In genomic region chr16:54140057-54140787, GRCh38 we compare ENCODE assay signal across 1 cellular context.
TF ChIP-seq lines count a peak whose summit lies in the region.

No MANE protein-coding gene starts in this region.

TF ChIP-seq in HepG2, 621 proteins besides CTCF, POLR2A, EP300 and RAD21 (continued from another document and continues in another):
- TF ChIP-seq IKZF5 (CRISPR knock-in tag; IDR thresholded peaks at IDR 0.05): no peak
- no peak for TF ChIP-seq KLF13 (CRISPR knock-in tag; IDR thresholded peaks at IDR 0.05)
- TF ChIP-seq ZNF138 (CRISPR knock-in tag; IDR thresholded peaks at IDR 0.05; ENCODE audit: low read depth): no peak
- TF ChIP-seq ZNF460 (CRISPR knock-in tag; IDR thresholded peaks at IDR 0.05; ENCODE audit: borderline replicate concordance): no peak
- TF ChIP-seq SOX13 (IDR thresholded peaks at IDR 0.05): no peak
- peak in 1 of 2 experiments; percentile 44; a peak in 1 of 4 replicates for TF ChIP-seq SOX13 (CRISPR knock-in tag; conservative IDR thresholded peaks at IDR 0.05 in 1 of 2, IDR thresholded peaks at IDR 0.05 in 1 of 2)
- no peak for TF ChIP-seq ZMYM3 (CRISPR knock-in tag; IDR thresholded peaks at IDR 0.05)
- no peak for TF ChIP-seq ZNF546 (CRISPR knock-in tag; conservative IDR thresholded peaks at IDR 0.05)
- peak; percentile 40; the same call in 1 of the 2 replicates for TF ChIP-seq PAXIP1 (CRISPR knock-in tag; conservative IDR thresholded peaks at IDR 0.05)
- TF ChIP-seq SMC3 (IDR thresholded peaks at IDR 0.05; ENCODE audit: low read length): peak; percentile 21; the same call in 1 of the 2 replicates
- peak; percentile 59; the same call in 1 of the 2 replicates for TF ChIP-seq NR2F6 (IDR thresholded peaks at IDR 0.05)
- peak; percentile 51; the same call in 1 of the 2 replicates for TF ChIP-seq NR2F6 (CRISPR knock-in tag; IDR thresholded peaks at IDR 0.05)
- no peak for TF ChIP-seq ZBTB39 (CRISPR knock-in tag; IDR thresholded peaks at IDR 0.05)
- TF ChIP-seq ZNF589 (CRISPR knock-in tag; conservative IDR thresholded peaks at IDR 0.05): no peak
- TF ChIP-seq ZNF136 (CRISPR knock-in tag; IDR thresholded peaks at IDR 0.05; ENCODE audit: low read depth): no peak
- no peak for TF ChIP-seq SUZ12 (IDR thresholded peaks at IDR 0.05; ENCODE audit: low read depth, low read length)
- TF ChIP-seq FOSL2 (CRISPR knock-in tag; IDR thresholded peaks at IDR 0.05): no peak
- TF ChIP-seq ZNF646 (CRISPR knock-in tag; IDR thresholded peaks at IDR 0.05): no peak
- TF ChIP-seq ZNF276 (CRISPR knock-in tag; IDR thresholded peaks at IDR 0.05; ENCODE audit: low read depth): no peak
- TF ChIP-seq RARA (CRISPR knock-in tag; IDR thresholded peaks at IDR 0.05): peak; percentile 82
- no peak for TF ChIP-seq HNRNPL (IDR thresholded peaks at IDR 0.05; ENCODE audit: low read depth, low read length)
- no peak for TF ChIP-seq THAP7 (CRISPR knock-in tag; IDR thresholded peaks at IDR 0.05)
- TF ChIP-seq HNRNPUL1 (IDR thresholded peaks at IDR 0.05; ENCODE audit: low read depth, low read length): no peak
- TF ChIP-seq ZSCAN9 (CRISPR knock-in tag; IDR thresholded peaks at IDR 0.05; ENCODE audit: borderline replicate concordance): no peak
- TF ChIP-seq ZNF503 (CRISPR knock-in tag; IDR thresholded peaks at IDR 0.05): no peak
- TF ChIP-seq YEATS2 (CRISPR knock-in tag; IDR thresholded peaks at IDR 0.05; ENCODE audit: borderline replicate concordance): no peak
- TF ChIP-seq NFAT5 (CRISPR knock-in tag; IDR thresholded peaks at IDR 0.05): no peak
- TF ChIP-seq MBD4 (IDR thresholded peaks at IDR 0.05; ENCODE audit: borderline replicate concordance, low read length): no peak
- no peak for TF ChIP-seq NFE2L1 (CRISPR knock-in tag; IDR thresholded peaks at IDR 0.05; ENCODE audit: borderline replicate concordance)
- TF ChIP-seq SNAPC2 (CRISPR knock-in tag; IDR thresholded peaks at IDR 0.05): no peak
- TF ChIP-seq TBP (CRISPR knock-in tag; IDR thresholded peaks at IDR 0.05): no peak
- TF ChIP-seq NPAS2 (CRISPR knock-in tag; IDR thresholded peaks at IDR 0.05; ENCODE audit: borderline replicate concordance): no peak
- TF ChIP-seq TAF15 (IDR thresholded peaks at IDR 0.05; ENCODE audit: low read depth, low read length, poor library complexity, severe bottlenecking): no peak
